ENCODE assay signal across 24 cellular contexts in the genomic region with DNA sequence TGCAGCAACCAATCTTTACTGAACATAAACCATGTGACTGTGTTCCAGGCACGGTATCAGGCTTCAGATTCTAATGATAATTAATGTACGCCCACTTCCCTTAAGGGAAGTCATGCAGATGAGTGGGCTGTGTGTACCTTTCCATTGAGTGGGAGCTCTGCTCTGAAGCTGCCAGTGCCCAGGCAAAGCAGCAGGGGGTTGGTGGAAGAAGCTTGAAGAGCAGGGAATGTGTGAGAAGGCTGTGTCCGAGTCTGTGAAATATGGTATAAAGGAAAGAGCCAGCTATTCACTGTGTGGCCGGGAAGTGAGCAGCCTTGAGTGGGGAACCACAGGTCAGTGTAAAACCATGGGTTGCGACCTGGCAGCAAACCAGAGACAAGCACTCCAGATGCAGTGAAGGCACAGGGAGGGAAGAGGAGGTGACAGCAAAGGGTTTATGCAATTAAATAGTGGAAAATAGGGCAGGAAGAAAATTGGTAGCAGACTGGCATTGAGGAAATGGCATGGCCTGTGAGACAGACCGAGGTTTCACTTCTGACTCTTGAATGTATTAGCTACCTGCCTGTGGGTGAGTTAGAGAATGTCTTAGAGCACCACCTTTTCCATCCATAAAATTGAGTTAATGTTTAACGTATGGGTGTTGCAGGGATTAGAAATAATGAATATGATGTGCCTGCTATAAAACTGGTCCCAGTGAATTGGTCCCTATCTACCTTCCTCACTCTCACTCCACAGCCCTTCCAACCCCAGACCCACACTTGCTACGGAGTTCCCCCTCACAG.
A peak's percentile ranks its signal among the peaks of the same experiment; 100 is the strongest.
DNase-seq lines count a peak whose midpoint lies in the region; ATAC-seq, FAIRE-seq and TF ChIP-seq lines count a peak whose summit lies in the region.
"Had no signal": no experiment of that assay in that cellular context is flagged by ENCODE, and none has a peak within 500 bp of the region (broad histone marks: within the 10 kb centered on the region; RNA-seq: fewer than 3 reads in every experiment).

No MANE protein-coding gene starts in this region.

- no TSS peak for BruUV-seq in endothelial cell of umbilical vein (replicated peaks; lab: Mats Ljungman, UMichigan)

- dilution Hi-C loops in endothelial cell of umbilical vein (cut with MboI; ENCODE audit: extremely low pct_ligation_motif_present, low sequenced_read_pairs) = no loop called here

- H3K9ac ChIP-seq in endothelial cell of umbilical vein (replicated peaks; ENCODE audit: extremely low read depth, insufficient read depth, low read length) = no peak overlapping the region

- ATAC-seq in mucosa of descending colon (peak; percentile 97), GM21528 (IDR thresholded peaks at IDR 0.05; ENCODE audit: low FRiP score, unreplicated experiment) (no peak)
- ATAC-seq: HepG2, Right ventricle myocardium inferior had no signal

- H3K9me3 ChIP-seq in endothelial cell of umbilical vein (replicated peaks; ENCODE audit: control insufficient read depth, insufficient read depth, low read length) (no peaks in the 10 kb centered on the region), mucosa of descending colon (peaks cover 3% of the 10 kb centered on the region)
- H3K9me3 ChIP-seq: BE2C, Peyer's patch had no signal

- CTCF ChIA-PET in endothelial cell of umbilical vein (lab: Charles Lee) = interaction anchor here (1.0 kb wide), 1 partner anchor 37 kb away, joined by 3 read pairs; no protein-coding TSS in a partner anchor

- no peak overlapping the region for H2AFZ ChIP-seq in endothelial cell of umbilical vein (ENCODE audit: low read depth, low read length)

- no peak overlapping the region for H3K27ac ChIP-seq in endothelial cell of umbilical vein (ENCODE audit: insufficient read depth, low read depth, low read length)

- no peaks in the 10 kb centered on the region for H3K79me2 ChIP-seq in endothelial cell of umbilical vein (ENCODE audit: control insufficient read depth, insufficient read depth, low read length)

- intact Hi-C loops in endothelial cell of umbilical vein (cut with micrococcal nuclease) (no loop called here), mucosa of descending colon (cut with DNase I, micrococcal nuclease) (no loop called here)

- POLR2A ChIA-PET in endothelial cell of umbilical vein (lab: Charles Lee) = no interaction called here

- no peaks in the 10 kb centered on the region for H4K20me1 ChIP-seq in endothelial cell of umbilical vein (replicated peaks; ENCODE audit: control insufficient read depth, extremely low read depth, insufficient read depth, low read length)

- DNase-seq in Ammon's horn (ENCODE audit: low spot score) = peak; percentile 45
- DNase-seq in NCI-H526 treated with DMSO at 0.1 percent for 48 hours (lab: John Stamatoyannopoulos, UW) = peak; percentile 25
- DNase-seq in endothelial cell of umbilical vein (ENCODE audit: low read depth, low spot score) = peak; percentile 10
- DNase-seq in mucosa of descending colon = peak in 2 of 3 donors; percentile 34 to 40
- no peak for DNase-seq in activated effector memory CD4-positive, alpha-beta T cell treated with anti-CD3 and anti-CD28 coated beads, Interleukin-2, amount 50 U/mL, for 16 hours
- no peak for DNase-seq in NCI-H1694 treated with DMSO at 0.1 percent for 48 hours (lab: John Stamatoyannopoulos, UW)
- DNase-seq in NCI-H82 treated with DMSO at 0.1 percent for 48 hours (lab: John Stamatoyannopoulos, UW; ENCODE audit: unreplicated experiment) = no peak
- DNase-seq: BE2C; CD4-positive, CD25-positive, alpha-beta regulatory T cell; COR-L47; EL; GOT3; KG1; NCI-H1417 treated with DMSO at 0.1 percent for 48 hours; NCI-H2029; NCI-H2171 treated with DMSO at 0.1 percent for 48 hours; NCI-H446; NCI-H69; Peyer's patch had no signal

- FAIRE-seq in endothelial cell of umbilical vein (lab: Jason Lieb, UNC) = no peak
- FAIRE-seq: GM12891, GM18507, HepG2 had no signal

- H3K27me3 ChIP-seq in endothelial cell of umbilical vein (ENCODE audit: control insufficient read depth in 2 of 2, insufficient read depth in 2 of 2, low read length in 2 of 2) = peaks cover 0 to 6% of the 10 kb centered on the region in 2 experiments
- H3K27me3 ChIP-seq: Peyer's patch had no signal

- H3K9me1 ChIP-seq in endothelial cell of umbilical vein (replicated peaks; ENCODE audit: control insufficient read depth, extremely low read depth, insufficient read depth, low read length) = no peaks in the 10 kb centered on the region

- TF ChIP-seq CTCF in endothelial cell of umbilical vein (IDR thresholded peaks at IDR 0.05; ENCODE audit: extremely low read depth in 1 of 2, insufficient read depth in 1 of 2, low read depth in 1 of 2, low read length in 2 of 2) (no peak), mucosa of descending colon (IDR thresholded peaks at IDR 0.05) (no peak)

- H3K4me3 ChIP-seq in endothelial cell of umbilical vein (replicated peaks in 1 of 3; ENCODE audit: insufficient read depth in 1 of 3, low read depth in 1 of 3, low read length in 3 of 3) (no peak overlapping the region), mucosa of descending colon (no peak overlapping the region)
- H3K4me3 ChIP-seq: Peyer's patch had no signal

- no peak for TF ChIP-seq POLR2A in endothelial cell of umbilical vein (IDR thresholded peaks at IDR 0.05; ENCODE audit: low read depth, low read length)

- H3K4me1 ChIP-seq in endothelial cell of umbilical vein (ENCODE audit: control insufficient read depth, extremely low read depth, insufficient read depth, low read length) = no peaks in the 10 kb centered on the region
- H3K4me1 ChIP-seq in mucosa of descending colon (ENCODE audit: low read depth) = peaks cover 11% of the 10 kb centered on the region
- H3K4me1 ChIP-seq: BE2C had no signal

- H3K4me2 ChIP-seq in endothelial cell of umbilical vein (ENCODE audit: insufficient read depth, low read length) = no peak overlapping the region

- H3K36me3 ChIP-seq in endothelial cell of umbilical vein (ENCODE audit: control insufficient read depth in 2 of 2, extremely low read depth in 1 of 2, insufficient read depth in 2 of 2, low read length in 2 of 2) (no peaks in the 10 kb centered on the region), mucosa of descending colon (ENCODE audit: low read depth) (no peaks in the 10 kb centered on the region)
- H3K36me3 ChIP-seq: BE2C, Peyer's patch had no signal

TF ChIP-seq in endothelial cell of umbilical vein, 7 proteins besides CTCF, POLR2A, EP300 and RAD21:
- TF ChIP-seq JUN (IDR thresholded peaks at IDR 0.05; ENCODE audit: borderline replicate concordance, insufficient read depth, insufficient read length, low read depth) (no peak), FOS (IDR thresholded peaks at IDR 0.05; ENCODE audit: borderline replicate concordance, insufficient read depth, low read length) (no peak), GATA2 (IDR thresholded peaks at IDR 0.05; ENCODE audit: insufficient read depth, insufficient read length, low read depth, low read length) (no peak), EZH2 (IDR thresholded peaks at IDR 0.05; ENCODE audit: borderline replicate concordance, low read depth, low read length, severe bottlenecking) (no peak), POLR2AphosphoS5 (IDR thresholded peaks at IDR 0.05; ENCODE audit: insufficient read depth, low read depth, low read length) (no peak)

Comparison
In these comparisons a context has a peak if more than half of its experiments do, and no peak if none do; other contexts are left out.
1. DNase-seq: peak in Ammon's horn (single experiment), NCI-H526 treated with DMSO at 0.1 percent for 48 hours (single experiment), endothelial cell of umbilical vein (single experiment) and mucosa of descending colon (2 of 3); none in activated effector memory CD4-positive, alpha-beta T cell treated with anti-CD3 and anti-CD28 coated beads, Interleukin-2, amount 50 U/mL, for 16 hours (single experiment), NCI-H1694 treated with DMSO at 0.1 percent for 48 hours (single experiment) and NCI-H82 treated with DMSO at 0.1 percent for 48 hours (single experiment).